9 cellular contexts compared by ENCODE assay signal in genomic region chr12:120335447-120335846, GRCh38. TPM values are rescaled to one million over a fixed set of nuclear protein-coding genes. Genes with fewer than 3 reads are reported as not detected.
DNase-seq lines count a peak whose midpoint lies in the region; ATAC-seq and TF ChIP-seq lines count a peak whose summit lies in the region.
"Not testable (repeated sequence)": the region's sequence is repeated elsewhere in the genome, so short reads cannot be mapped to it uniquely, and the experiment has no call there.
"Had no signal": no experiment of that assay in that cellular context is flagged by ENCODE, and none has a peak within 500 bp of the region (broad histone marks: within the 10 kb centered on the region; RNA-seq: fewer than 3 reads in every experiment).

No MANE protein-coding gene starts in this region.

- DNase-seq in G401 (ENCODE audit: low spot score): peak; percentile 69
- peak; percentile 55 for DNase-seq in NAMALWA (ENCODE audit: low spot score)
- peak; percentile 72 for DNase-seq in RKO (ENCODE audit: low spot score)
- peak; percentile 7 for DNase-seq in activated T-cell treated with anti-CD3 and anti-CD28 coated beads for 4 hours
- DNase-seq in endodermal cell: peak; percentile 92
- DNase-seq in kidney epithelial cell (ENCODE audit: low read depth): peak; percentile 34
- peak; percentile 66 for DNase-seq in retina
- DNase-seq in aorta: peak; percentile 64 to 86

- H3K4me1 ChIP-seq in endodermal cell (ENCODE audit: control insufficient read depth, insufficient read depth, low read length); aorta (ENCODE audit: control insufficient read depth in 1 of 2, insufficient read depth in 2 of 2, low read length in 2 of 2): not testable (repeated sequence)

- peaks cover 16% of the 10 kb centered on the region for H3K27me3 Mint-ChIP-seq in endodermal cell (ENCODE audit: insufficient read depth)

- peaks cover 35% of the 10 kb centered on the region for H3K9me3 Mint-ChIP-seq in endodermal cell

- not testable (repeated sequence) for H3K4me3 Mint-ChIP-seq in endodermal cell

- H3K9ac ChIP-seq in endodermal cell (ENCODE audit: extremely low read depth, low read length, poor library complexity, severe bottlenecking): not testable (repeated sequence)

- not testable (repeated sequence) for H3K36me3 ChIP-seq in endodermal cell (ENCODE audit: control insufficient read depth, insufficient read depth, low read length); kidney epithelial cell (ENCODE audit: control insufficient read depth, insufficient read depth, low read length); aorta (ENCODE audit: control insufficient read depth in 1 of 2, insufficient read depth in 2 of 2, low read length in 1 of 2)

- not testable (repeated sequence) for H3K36me3 Mint-ChIP-seq in endodermal cell (ENCODE audit: low read depth)

- H3K4me1 Mint-ChIP-seq in endodermal cell: not testable (repeated sequence)

- H3K4me3 ChIP-seq in endodermal cell (ENCODE audit: low read length); kidney epithelial cell (ENCODE audit: low read depth, low read length); aorta (ENCODE audit: low read length in 2 of 2): not testable (repeated sequence)

- WGBS in endodermal cell (ENCODE audit: insufficient coverage in 1 of 2, insufficient read length in 1 of 2), 2 experiments: 32 to 43% methylated on average over 3 to 11 of the region's 12 CpGs
- WGBS in aorta, 2 donors: 16 to 17% methylated on average over 12 of the region's 12 CpGs

- intact Hi-C loops in aorta (cut with DNase I): loop anchor here in 1 of 2 donors (10.0 kb wide), 1 partner anchor 779 kb away; no protein-coding TSS in a partner anchor

- H3K9me3 ChIP-seq in endodermal cell (ENCODE audit: control insufficient read depth, low read length): peaks cover 23% of the 10 kb centered on the region
- not testable (repeated sequence) for H3K9me3 ChIP-seq in aorta (ENCODE audit: control insufficient read depth, low read length)

- in situ Hi-C loops in G401 (cut with HindIII; ENCODE audit: low sequenced_read_pairs): not testable (repeated sequence)

- not testable (repeated sequence) for H3K27ac Mint-ChIP-seq in endodermal cell

- not testable (repeated sequence) for H3K27me3 ChIP-seq in endodermal cell (ENCODE audit: control insufficient read depth, insufficient read depth, low read length, poor library complexity, severe bottlenecking); kidney epithelial cell (ENCODE audit: control insufficient read depth, insufficient read depth, low read length); aorta (ENCODE audit: control insufficient read depth in 1 of 2, insufficient read depth in 2 of 2, low read length in 1 of 2)

- ATAC-seq in aorta (ENCODE audit: low FRiP score): not testable (repeated sequence)

- TF ChIP-seq CTCF in endodermal cell (conservative IDR thresholded peaks at IDR 0.05) (peak; percentile 81), kidney epithelial cell (IDR thresholded peaks at IDR 0.05; ENCODE audit: insufficient read depth, low read length, poor library complexity, severe bottlenecking) (peak; percentile 64)

- H3K27ac ChIP-seq in endodermal cell (ENCODE audit: low read depth, low read length); aorta (ENCODE audit: low read depth in 1 of 2, low read length in 2 of 2): not testable (repeated sequence)

RNA-seq across cellular contexts. Expression of gene PLA2G1B, which starts 7.9 kb away (rescaled TPM):
- not detected in 2 replicates for total RNA-seq in G401 (2014; rRNA removed; shearing (Covaris generic))
- total RNA-seq in endodermal cell (not detected), kidney epithelial cell (not detected in 2 replicates), aorta (1 to 10 TPM in 1 of 2 donors, under 1 TPM in 1; 0.91 to 1.2 TPM)
- polyA plus RNA-seq in endodermal cell (2013, experiment 1 of 2): not detected
- not detected for polyA plus RNA-seq in endodermal cell (2013, experiment 2 of 2)
- polyA plus RNA-seq in aorta: 1 to 10 TPM; 2.0 to 3.9 TPM
- total RNA-seq: activated naive CD8-positive, alpha-beta T cell treated with anti-CD3 and anti-CD28 coated beads, Interleukin-2, amount 10 ng/mL, durations not matched to agents 7 days and 5 days had no signal

RNA-seq across cellular contexts. Expression of gene SIRT4, which starts 33.3 kb away (rescaled TPM):
- 2.9 and 4.6 TPM in 2 replicates for total RNA-seq in G401 (2014; rRNA removed; shearing (Covaris generic))
- 1 to 10 TPM; 2.3 to 2.7 TPM for total RNA-seq in endodermal cell
- polyA plus RNA-seq in endodermal cell (2013, experiment 1 of 2): 2.8 TPM
- polyA plus RNA-seq in endodermal cell (2013, experiment 2 of 2): 4.0 TPM
- 0.29 and 2.3 TPM in 2 replicates for total RNA-seq in kidney epithelial cell
- total RNA-seq in aorta: 1 to 10 TPM in 1 of 2 donors, under 1 TPM in 1; 0.39 to 1.6 TPM
- polyA plus RNA-seq in aorta: 1 to 10 TPM; 1.8 to 2.5 TPM

RNA-seq across cellular contexts. Expression of gene MSI1, which starts 33.5 kb away (rescaled TPM):
- total RNA-seq in G401 (2014; rRNA removed; shearing (Covaris generic)): 6.3 and 24.6 TPM in 2 replicates
- total RNA-seq in endodermal cell (100 to 1,000 TPM in 1 of 2 donors, 10 to 100 TPM in 1; 92.8 to 105 TPM), kidney epithelial cell (3.6 and 8.1 TPM in 2 replicates), aorta (1 to 10 TPM in 1 of 2 donors, under 1 TPM in 1; 0.32 to 1.3 TPM)
- 123 TPM for polyA plus RNA-seq in endodermal cell (2013, experiment 1 of 2)
- polyA plus RNA-seq in endodermal cell (2013, experiment 2 of 2): 104 TPM
- polyA plus RNA-seq in aorta: under 1 TPM in 1 of 2 donors, not detected in 1; 0.75 TPM
- total RNA-seq: activated naive CD8-positive, alpha-beta T cell treated with anti-CD3 and anti-CD28 coated beads, Interleukin-2, amount 10 ng/mL, durations not matched to agents 7 days and 5 days had no signal

RNA-seq across cellular contexts. Expression of gene RNU4-1, which starts 42.4 kb away (rescaled TPM):
- total RNA-seq in G401 (2014; rRNA removed; shearing (Covaris generic)): not detected in 2 replicates
- total RNA-seq in endodermal cell (1,000 to 10,000 TPM; 4,032 to 4,837 TPM), kidney epithelial cell (under 0.01 TPM in 1 of 2 replicates, not detected in the other), aorta (1,000 to 10,000 TPM; 1,718 to 2,225 TPM)
- 3,234 TPM for polyA plus RNA-seq in endodermal cell (2013, experiment 1 of 2)
- polyA plus RNA-seq in endodermal cell (2013, experiment 2 of 2): 5,800 TPM
- not detected for polyA plus RNA-seq in aorta

RNA-seq across cellular contexts. Expression of gene RNU4-2, which starts 43.7 kb away (rescaled TPM):
- not detected in 2 replicates for total RNA-seq in G401 (2014; rRNA removed; shearing (Covaris generic))
- total RNA-seq in endodermal cell (1,000 to 10,000 TPM; 4,079 to 4,491 TPM), kidney epithelial cell (under 0.01 TPM in 2 replicates), aorta (over 10,000 TPM; 15,052 to 24,410 TPM)
- polyA plus RNA-seq in endodermal cell (2013, experiment 1 of 2): 4,451 TPM
- polyA plus RNA-seq in endodermal cell (2013, experiment 2 of 2): 8,189 TPM
- polyA plus RNA-seq in aorta: not detected

Comparison
In these comparisons a context has a peak if more than half of its experiments do, and no peak if none do; other contexts are left out.
1. DNase-seq: peak in every context shown above with its lines; median percentile 92 in endodermal cell; 75 in aorta; 72 in RKO; 69 in G401; 66 in retina; 55 in NAMALWA; 34 in kidney epithelial cell; 7 in activated T-cell treated with anti-CD3 and anti-CD28 coated beads for 4 hours.